In genomic region chr12:115354007-115354452, GRCh38 we compare ENCODE assay signal across 8 cellular contexts.
A peak's percentile ranks its signal among the peaks of the same experiment; 100 is the strongest.
DNase-seq lines count a peak whose midpoint lies in the region; ATAC-seq, FAIRE-seq and TF ChIP-seq lines count a peak whose summit lies in the region.

No MANE protein-coding gene starts in this region.

- no peaks in the 10 kb centered on the region for H3K27me3 Mint-ChIP-seq in Calu3 (ENCODE audit: unreplicated experiment)

- no peak overlapping the region for H2BK12ac ChIP-seq in neuronal stem cell (ENCODE audit: low read length)

- H3K18ac ChIP-seq in neuronal stem cell (ENCODE audit: low read length): peak overlapping the region; percentile 31

- H3K79me1 ChIP-seq in neuronal stem cell (ENCODE audit: low read depth, low read length): no peaks in the 10 kb centered on the region

- no peaks in the 10 kb centered on the region for H3K4me1 Mint-ChIP-seq in Calu3 (ENCODE audit: low read depth, unreplicated experiment)

- H3K27ac Mint-ChIP-seq in Calu3 (ENCODE audit: unreplicated experiment): no peak overlapping the region

- intact Hi-C loops in Calu3 (cut with micrococcal nuclease; ENCODE audit: unreplicated experiment): no loop called here

- no peak overlapping the region for H3K14ac ChIP-seq in neuronal stem cell (ENCODE audit: low read length)

- H3K9me3 Mint-ChIP-seq in Calu3 (ENCODE audit: low read depth, unreplicated experiment): peaks cover 25% of the 10 kb centered on the region

- no peak for FAIRE-seq in GM12892 (lab: Jason Lieb, UNC)

- H3K4me2 ChIP-seq in neuronal stem cell (ENCODE audit: insufficient read depth, low read length, poor library complexity, severe bottlenecking): no peak overlapping the region

- H3K27ac ChIP-seq in neuronal stem cell (replicated peaks; ENCODE audit: low read length): no peak overlapping the region

- H3K4ac ChIP-seq in neuronal stem cell (ENCODE audit: low read length): no peak overlapping the region

- WGBS in neuronal stem cell (ENCODE audit: extremely low coverage in 2 of 2, insufficient read length in 2 of 2, insufficient replicate concordance in 1 of 2), 2 donors: no CpG with 5 or more reads among the region's 4 CpGs

- no peak overlapping the region for H3K9ac ChIP-seq in neuronal stem cell (ENCODE audit: low read depth, low read length, poor library complexity)

- CTCF ChIA-PET in Calu3 (lab: Charles Lee): no interaction called here

- TF ChIP-seq POLR2A in GM12892 (IDR thresholded peaks at IDR 0.05; ENCODE audit: low read depth, low read length): peak; percentile 19; the same call in 1 of the 2 replicates

- H2AFZ ChIP-seq in neuronal stem cell (ENCODE audit: low read length): no peak overlapping the region

- no peaks in the 10 kb centered on the region for H3K36me3 ChIP-seq in neuronal stem cell (replicated peaks in 1 of 2; ENCODE audit: control insufficient read depth in 2 of 2, insufficient read depth in 2 of 2, low read length in 2 of 2)

- no peak overlapping the region for H3K4me3 ChIP-seq in neuronal stem cell (ENCODE audit: low read length in 2 of 2)

- H2BK120ac ChIP-seq in neuronal stem cell (ENCODE audit: low read depth, low read length): no peak overlapping the region

- TF ChIP-seq CTCF in Calu3 (IDR thresholded peaks at IDR 0.05; ENCODE audit: unreplicated experiment): no peak

- ATAC-seq in HG03025 (IDR thresholded peaks at IDR 0.05; ENCODE audit: low FRiP score, unreplicated experiment): no peak
- ATAC-seq in HG03135 (IDR thresholded peaks at IDR 0.05; ENCODE audit: unreplicated experiment): no peak

- H3K27me3 ChIP-seq in neuronal stem cell (ENCODE audit: control insufficient read depth in 3 of 3, insufficient read depth in 3 of 3, low read depth in 1 of 3, low read length in 3 of 3): no peaks in the 10 kb centered on the region

- no peak overlapping the region for H2BK15ac ChIP-seq in neuronal stem cell (ENCODE audit: low read length)

- no peaks in the 10 kb centered on the region for H3K9me3 ChIP-seq in neuronal stem cell (replicated peaks in 1 of 2; ENCODE audit: control insufficient read depth in 2 of 2, insufficient read depth in 1 of 2, low read depth in 1 of 2, low read length in 2 of 2)

- no peak overlapping the region for H3K23ac ChIP-seq in neuronal stem cell (ENCODE audit: low read depth, low read length, poor library complexity)

- no peak overlapping the region for H2BK5ac ChIP-seq in neuronal stem cell (ENCODE audit: low read length)

- H3K4me3 Mint-ChIP-seq in Calu3 (ENCODE audit: low read depth, unreplicated experiment): no peak overlapping the region

- DNase-seq in GM12892 (ENCODE audit: insufficient read length): no peak
- DNase-seq in NCI-H460 (ENCODE audit: extremely low read depth, low read depth): peak; percentile 85
- DNase-seq in dermis blood vessel endothelial cell: peak; percentile 89
- no peak for DNase-seq in neuronal stem cell (ENCODE audit: low spot score)
- DNase-seq in Calu3: no peak
- DNase-seq in central memory CD4-positive, alpha-beta T cell: no peak

- no TSS peak for BruUV-seq in Calu3 (replicated peaks; lab: Mats Ljungman, UMichigan)

- no peaks in the 10 kb centered on the region for H3K4me1 ChIP-seq in neuronal stem cell (ENCODE audit: control insufficient read depth in 2 of 2, insufficient read depth in 1 of 2, low read depth in 1 of 2, low read length in 2 of 2)

- H4K8ac ChIP-seq in neuronal stem cell (ENCODE audit: low read depth, low read length): no peak overlapping the region

- no peak overlapping the region for H2AK5ac ChIP-seq in neuronal stem cell (ENCODE audit: low read depth, low read length)

- H4K91ac ChIP-seq in neuronal stem cell (ENCODE audit: low read depth, low read length, poor library complexity): no peak overlapping the region

- no peaks in the 10 kb centered on the region for H3K36me3 Mint-ChIP-seq in Calu3 (ENCODE audit: insufficient read depth, unreplicated experiment)

Comparison
In these comparisons a context has a peak if more than half of its experiments do, and no peak if none do; other contexts are left out.
1. DNase-seq: peak in NCI-H460 (single experiment) and dermis blood vessel endothelial cell (single experiment); none in GM12892 (single experiment), neuronal stem cell (single experiment), Calu3 (single experiment) and central memory CD4-positive, alpha-beta T cell (single experiment).